ENCODE assay signal across 8 cellular contexts in the genomic region with DNA sequence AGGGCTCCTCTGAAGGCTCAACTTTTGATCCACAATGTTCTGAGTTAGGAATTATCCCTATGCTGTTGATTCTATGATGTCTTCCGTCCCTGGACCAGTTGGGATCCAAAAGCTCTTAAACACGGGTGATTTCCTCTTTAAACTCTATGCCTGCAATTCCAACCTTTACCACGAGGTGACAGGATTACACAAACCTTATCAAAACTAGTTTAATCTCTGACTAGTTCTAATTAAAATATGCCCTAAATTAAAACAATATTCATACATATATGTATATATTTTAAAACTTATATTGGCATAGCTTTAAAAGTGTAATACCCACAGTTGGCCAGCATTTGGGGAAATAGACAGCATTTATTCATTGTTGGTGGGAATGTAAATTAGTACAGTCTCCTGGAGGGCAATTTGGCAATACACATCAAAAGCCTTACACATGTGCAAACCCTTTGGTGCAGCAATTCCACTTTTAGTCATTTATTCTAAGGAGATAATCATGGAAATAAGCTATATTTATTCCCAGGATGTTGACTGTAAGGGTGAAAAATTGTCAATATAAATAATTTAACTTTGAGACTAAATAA. TPM values are rescaled to one million over a fixed set of nuclear protein-coding genes. Genes with fewer than 3 reads are reported as not detected.
DNase-seq lines count a peak whose midpoint lies in the region; ATAC-seq and TF ChIP-seq lines count a peak whose summit lies in the region.

No MANE protein-coding gene starts in this region.

- TF ChIP-seq CTCF in heart right ventricle (IDR thresholded peaks at IDR 0.05) (peak in 7 of 9 donors; percentile 36 to 63 (median 43)), RWPE2 (IDR thresholded peaks at IDR 0.05; ENCODE audit: poor library complexity, severe bottlenecking) (peak; percentile 78), foreskin keratinocyte (conservative IDR thresholded peaks at IDR 0.05) (peak; percentile 80), type B pancreatic cell (conservative IDR thresholded peaks at IDR 0.05) (peak; percentile 88)

- no peak for ATAC-seq in heart right ventricle
- ATAC-seq in Right ventricle myocardium superior (ENCODE audit: poor library complexity) = no peak
- no peak for ATAC-seq in RWPE2 (ENCODE audit: low read depth)
- no peak for ATAC-seq in foreskin keratinocyte
- ATAC-seq in stimulated activated naive CD8-positive, alpha-beta T cell treated with anti-CD3 and anti-CD28 coated beads, Interleukin-15, amount 100 ng/mL, for 72 hours = no peak

- H3K36me3 ChIP-seq in heart right ventricle (no peaks in the 10 kb centered on the region), RWPE2 (ENCODE audit: low read depth) (no peaks in the 10 kb centered on the region)

- H3K27me3 ChIP-seq in heart right ventricle (peaks cover 0 to 23% (median 7%) of the 10 kb centered on the region in 7 donors), RWPE2 (ENCODE audit: insufficient read depth, poor library complexity, severe bottlenecking) (no peaks in the 10 kb centered on the region), foreskin keratinocyte (peaks cover 19% of the 10 kb centered on the region)

- peaks cover 0 to 13% (median 8%) of the 10 kb centered on the region in 11 donors for H3K9me3 ChIP-seq in heart right ventricle
- H3K9me3 ChIP-seq in RWPE2 (ENCODE audit: severe bottlenecking) = peaks cover 3% of the 10 kb centered on the region

- H3K4me1 Mint-ChIP-seq in type B pancreatic cell (ENCODE audit: unreplicated experiment) = peaks cover 27% of the 10 kb centered on the region
- peaks cover 14% of the 10 kb centered on the region for H3K4me1 Mint-ChIP-seq in stimulated activated naive CD8-positive, alpha-beta T cell treated with anti-CD3 and anti-CD28 coated beads, Interleukin-15, amount 100 ng/mL, for 72 hours

- intact Hi-C loops in heart right ventricle (cut with DNase I) = loop anchor here in 7 of 10 donors (5.0 to 10.0 kb wide), 8 partner anchors 171 to 1208 kb away; partner anchors contain the start of gene COL23A1 (in 3 of the 7)
- intact Hi-C loops in Right ventricle myocardium superior (cut with DNase I) = loop anchor here (5.0 kb wide), 1 partner anchor 268 kb away; no protein-coding TSS in a partner anchor

- peak overlapping the region in 1 of 10 donors; percentile 20 for H3K27ac ChIP-seq in heart right ventricle
- H3K27ac ChIP-seq in RWPE2 (ENCODE audit: poor library complexity, severe bottlenecking) = no peak overlapping the region
- H3K27ac ChIP-seq in foreskin keratinocyte = no peak overlapping the region

- DNase-seq in heart right ventricle (no peak), Right ventricle myocardium superior (no peak), RWPE2 (ENCODE audit: low spot score) (no peak), foreskin keratinocyte (peak in 1 of 2 donors; percentile 13), type B pancreatic cell (ENCODE audit: extremely low spot score, unreplicated experiment) (no peak), D341Med (ENCODE audit: low spot score) (no peak), A172 (ENCODE audit: low spot score) (no peak)
- DNase-seq in stimulated activated naive CD8-positive, alpha-beta T cell treated with anti-CD3 and anti-CD28 coated beads, Interleukin-15, amount 100 ng/mL, for 72 hours = no peak

- peaks cover 0 to 23% (median 10%) of the 10 kb centered on the region in 9 donors for H3K4me1 ChIP-seq in heart right ventricle
- peaks cover 5% of the 10 kb centered on the region for H3K4me1 ChIP-seq in RWPE2 (ENCODE audit: insufficient read depth, poor library complexity, severe bottlenecking)
- peaks cover 1% of the 10 kb centered on the region for H3K4me1 ChIP-seq in foreskin keratinocyte

- H3K27ac Mint-ChIP-seq in type B pancreatic cell = no peak overlapping the region
- H3K27ac Mint-ChIP-seq in stimulated activated naive CD8-positive, alpha-beta T cell treated with anti-CD3 and anti-CD28 coated beads, Interleukin-15, amount 100 ng/mL, for 72 hours = no peak overlapping the region

- H3K27me3 Mint-ChIP-seq in type B pancreatic cell = peaks cover 29% of the 10 kb centered on the region
- peaks cover 23% of the 10 kb centered on the region for H3K27me3 Mint-ChIP-seq in stimulated activated naive CD8-positive, alpha-beta T cell treated with anti-CD3 and anti-CD28 coated beads, Interleukin-15, amount 100 ng/mL, for 72 hours

- no peak overlapping the region for H3K4me3 Mint-ChIP-seq in type B pancreatic cell
- H3K4me3 Mint-ChIP-seq in stimulated activated naive CD8-positive, alpha-beta T cell treated with anti-CD3 and anti-CD28 coated beads, Interleukin-15, amount 100 ng/mL, for 72 hours = no peak overlapping the region

- 44 to 53% methylated on average over 3 of the region's 3 CpGs for WGBS in heart right ventricle, 2 donors

- no peaks in the 10 kb centered on the region for H3K9me3 Mint-ChIP-seq in type B pancreatic cell
- peaks cover 12 to 14% of the 10 kb centered on the region in 2 donors for H3K9me3 Mint-ChIP-seq in stimulated activated naive CD8-positive, alpha-beta T cell treated with anti-CD3 and anti-CD28 coated beads, Interleukin-15, amount 100 ng/mL, for 72 hours

- no peaks in the 10 kb centered on the region for H3K36me3 Mint-ChIP-seq in type B pancreatic cell

- H3K4me3 ChIP-seq in heart right ventricle = no peak overlapping the region
- H3K4me3 ChIP-seq in RWPE2 (ENCODE audit: severe bottlenecking) = no peak overlapping the region

RNA-seq across cellular contexts. Expression of gene PHYKPL, which starts 51.6 kb away (rescaled TPM):
- total RNA-seq in heart right ventricle (10 to 100 TPM; 30.5 to 50.6 (median 37.3) TPM), Right ventricle myocardium superior (34.4 TPM), foreskin keratinocyte (11.4 and 14.9 TPM in 2 replicates), type B pancreatic cell (ENCODE audit: low replicate concordance) (52.7 and 76.2 TPM in 2 replicates)
- polyA plus RNA-seq in heart right ventricle (10 to 100 TPM; 24.8 to 59.8 TPM), foreskin keratinocyte (8.9 and 10.9 TPM in 2 replicates)
- total RNA-seq in A172 (2014; rRNA removed; shearing (Covaris generic)) = 2.4 and 3.6 TPM in 2 replicates
